Comparison of ENCODE assay signal across 10 cellular contexts in genomic region chr22:28951969-28952521, GRCh38.
DNase-seq lines count a peak whose midpoint lies in the region; ATAC-seq and TF ChIP-seq lines count a peak whose summit lies in the region.
"Had no signal": no experiment of that assay in that cellular context is flagged by ENCODE, and none has a peak within 500 bp of the region (broad histone marks: within the 10 kb centered on the region; RNA-seq: fewer than 3 reads in every experiment).

No MANE protein-coding gene starts in this region.

- DNase-seq in ELF-1 (ENCODE audit: low read depth, low spot score) (peak; percentile 48), ascending aorta (ENCODE audit: low spot score in 2 of 2) (no peak), left cardiac atrium (no peak), NCI-H1930 (lab: John Stamatoyannopoulos, UW) (no peak)
- DNase-seq in activated CD4-positive, alpha-beta T cell treated with anti-CD3 and anti-CD28 coated beads, Interleukin-2, amount 50 U/mL, for 48 hours: no peak
- DNase-seq: activated T-cell treated with anti-CD3 and anti-CD28 coated beads, Interleukin-2, amount 50 U/mL, for 4 hours; CD8-positive, alpha-beta memory T cell had no signal

- H3K27me3 ChIP-seq in ascending aorta (no peaks in the 10 kb centered on the region), rectal smooth muscle tissue (ENCODE audit: control insufficient read depth, insufficient read depth, low read length) (no peaks in the 10 kb centered on the region)

- peaks cover 8 to 40% of the 10 kb centered on the region in 2 donors for H3K4me1 ChIP-seq in ascending aorta
- peaks cover 21% of the 10 kb centered on the region for H3K4me1 ChIP-seq in rectal smooth muscle tissue (ENCODE audit: control insufficient read depth, insufficient read depth, low read length)

- H3K27ac ChIP-seq in ascending aorta: peak overlapping the region in 1 of 2 donors; percentile 62
- H3K27ac ChIP-seq in rectal smooth muscle tissue (ENCODE audit: low read depth, low read length): peak overlapping the region; percentile 38

- intact Hi-C loops in ascending aorta (cut with DNase I): loop anchor here (2.0 to 5.0 kb wide), 3 partner anchors 67 to 95 kb away; no protein-coding TSS in a partner anchor
- intact Hi-C loops in left cardiac atrium (cut with DNase I): loop anchor here in 1 of 2 donors (5.0 kb wide), 1 partner anchor 95 kb away; no protein-coding TSS in a partner anchor

- ATAC-seq in left cardiac atrium (peak; percentile 29 to 72), HG03139 (IDR thresholded peaks at IDR 0.05; ENCODE audit: unreplicated experiment) (no peak), HG03159 (IDR thresholded peaks at IDR 0.05; ENCODE audit: unreplicated experiment) (no peak)
- ATAC-seq: activated T-cell treated with anti-CD3 and anti-CD28 coated beads, Interleukin-2, amount 50 U/mL, for 4 hours had no signal

- no peaks in the 10 kb centered on the region for H3K36me3 ChIP-seq in ascending aorta
- H3K36me3 ChIP-seq in rectal smooth muscle tissue (ENCODE audit: control insufficient read depth, insufficient read depth, low read length): no peaks in the 10 kb centered on the region

- no peak overlapping the region for H3K9ac ChIP-seq in rectal smooth muscle tissue (ENCODE audit: low read length)

- H3K4me3 ChIP-seq in ascending aorta: peak overlapping the region in 1 of 2 donors; percentile 9
- H3K4me3 ChIP-seq in rectal smooth muscle tissue (ENCODE audit: low read length): no peak overlapping the region

- TF ChIP-seq CTCF in ascending aorta (IDR thresholded peaks at IDR 0.05): peak; percentile 17 to 49 (median 26)

- H3K9me3 ChIP-seq in ascending aorta: peaks cover 0 to 6% of the 10 kb centered on the region in 2 donors

Comparison
In these comparisons a context has a peak if more than half of its experiments do, and no peak if none do; other contexts are left out.
1. ATAC-seq: peak in left cardiac atrium (2 of 2); none in HG03139 (single experiment) and HG03159 (single experiment).